In genomic region chr12:59944177-59944576, GRCh38 we compare ENCODE assay signal across 23 cellular contexts.
"Had no signal": no experiment of that assay in that cellular context is flagged by ENCODE, and none has a peak within 500 bp of the region (broad histone marks: within the 10 kb centered on the region; RNA-seq: fewer than 3 reads in every experiment).

No MANE protein-coding gene starts in this region.

- DNase-seq: colonic mucosa; cortex of kidney; dermis blood vessel endothelial cell; dorsolateral prefrontal cortex; effector CD4-positive, alpha-beta T cell; effector CD8-positive, alpha-beta T cell; effector memory CD4-positive, alpha-beta T cell; effector memory CD8-positive, alpha-beta T cell; endodermal cell; erythroblast; esophagus squamous epithelium; foreskin fibroblast; foreskin keratinocyte; foreskin melanocyte; gastrocnemius medialis; glutamatergic neuron; head of caudate nucleus; heart left ventricle; heart right ventricle had no signal

- H3K4me3 ChIP-seq: colonic mucosa, coronary artery, dorsolateral prefrontal cortex, esophagus muscularis mucosa, esophagus squamous epithelium, gastrocnemius medialis, gastroesophageal sphincter, heart left ventricle, heart right ventricle had no signal

- H3K27ac ChIP-seq: colonic mucosa, coronary artery, dorsolateral prefrontal cortex, epithelial cell of prostate, esophagus muscularis mucosa, esophagus squamous epithelium, foreskin keratinocyte, gastrocnemius medialis, gastroesophageal sphincter, heart left ventricle, heart right ventricle had no signal

- H3K9me3 ChIP-seq: colonic mucosa, esophagus muscularis mucosa, esophagus squamous epithelium, gastrocnemius medialis, gastroesophageal sphincter had no signal

- H3K27me3 ChIP-seq: colonic mucosa, dorsolateral prefrontal cortex, esophagus muscularis mucosa, esophagus squamous epithelium, foreskin keratinocyte, gastrocnemius medialis, gastroesophageal sphincter, heart left ventricle, heart right ventricle had no signal

- H3K36me3 ChIP-seq: colonic mucosa, esophagus muscularis mucosa, esophagus squamous epithelium, gastrocnemius medialis, gastroesophageal sphincter, heart left ventricle, heart right ventricle had no signal
